In the genomic region with DNA sequence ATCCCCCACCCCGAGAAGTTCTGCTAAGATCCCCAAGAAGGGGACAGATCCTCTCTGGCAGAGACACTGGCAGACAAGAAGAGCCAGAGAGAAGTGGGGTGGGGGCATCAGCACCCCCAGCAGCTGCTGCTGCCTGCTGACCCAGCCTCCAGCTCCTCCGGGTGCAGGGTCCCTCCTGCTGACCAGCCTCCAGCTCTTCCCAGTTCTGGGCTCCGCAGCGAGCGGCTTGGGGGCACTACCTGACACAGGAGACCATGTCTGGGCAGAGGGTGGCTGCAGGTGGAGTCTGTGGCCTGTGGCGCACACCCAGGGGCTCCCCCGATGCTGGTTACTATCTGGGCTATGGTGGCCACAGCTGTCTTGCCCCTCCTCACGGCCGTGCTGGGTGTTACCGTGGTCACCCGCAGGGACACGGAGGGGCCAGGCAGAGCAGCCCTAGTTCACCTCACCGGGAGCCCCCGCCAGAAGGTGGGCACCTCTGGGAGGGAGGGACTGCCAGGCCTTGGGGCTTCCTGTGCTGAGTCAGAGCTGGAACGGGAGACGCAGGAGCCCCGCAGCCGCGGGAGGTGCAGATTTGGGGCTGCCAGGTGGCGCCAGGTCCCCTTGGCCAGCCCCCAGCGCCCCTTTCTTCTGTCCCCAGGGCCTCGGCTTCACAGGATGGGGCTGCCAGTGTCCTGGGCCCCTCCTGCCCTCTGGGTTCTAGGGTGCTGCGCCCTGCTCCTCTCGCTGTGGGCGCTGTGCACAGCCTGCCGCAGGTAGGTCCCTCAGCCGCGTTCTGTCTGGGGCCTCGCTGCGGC, we compare ENCODE assay signal across 1 cellular context.
TF ChIP-seq lines count a peak whose summit lies in the region.

No MANE protein-coding gene starts in this region.

TF ChIP-seq in GM12878, 131 proteins besides CTCF, POLR2A, EP300 and RAD21 (continues in another document):
- TF ChIP-seq JUNB (IDR thresholded peaks at IDR 0.05), result peak; percentile 60
- TF ChIP-seq RCOR1 (conservative IDR thresholded peaks at IDR 0.05; ENCODE audit: low read depth, low read length), result no peak
- TF ChIP-seq TCF3 (IDR thresholded peaks at IDR 0.05; ENCODE audit: borderline replicate concordance, insufficient read depth, low read depth, low read length), result peak; percentile 82; the same call in 1 of the 2 replicates
- no peak for TF ChIP-seq SUZ12 (IDR thresholded peaks at IDR 0.05; ENCODE audit: unreplicated experiment)
- TF ChIP-seq PAX8 (IDR thresholded peaks at IDR 0.05), result no peak
- TF ChIP-seq, protein P1, sequence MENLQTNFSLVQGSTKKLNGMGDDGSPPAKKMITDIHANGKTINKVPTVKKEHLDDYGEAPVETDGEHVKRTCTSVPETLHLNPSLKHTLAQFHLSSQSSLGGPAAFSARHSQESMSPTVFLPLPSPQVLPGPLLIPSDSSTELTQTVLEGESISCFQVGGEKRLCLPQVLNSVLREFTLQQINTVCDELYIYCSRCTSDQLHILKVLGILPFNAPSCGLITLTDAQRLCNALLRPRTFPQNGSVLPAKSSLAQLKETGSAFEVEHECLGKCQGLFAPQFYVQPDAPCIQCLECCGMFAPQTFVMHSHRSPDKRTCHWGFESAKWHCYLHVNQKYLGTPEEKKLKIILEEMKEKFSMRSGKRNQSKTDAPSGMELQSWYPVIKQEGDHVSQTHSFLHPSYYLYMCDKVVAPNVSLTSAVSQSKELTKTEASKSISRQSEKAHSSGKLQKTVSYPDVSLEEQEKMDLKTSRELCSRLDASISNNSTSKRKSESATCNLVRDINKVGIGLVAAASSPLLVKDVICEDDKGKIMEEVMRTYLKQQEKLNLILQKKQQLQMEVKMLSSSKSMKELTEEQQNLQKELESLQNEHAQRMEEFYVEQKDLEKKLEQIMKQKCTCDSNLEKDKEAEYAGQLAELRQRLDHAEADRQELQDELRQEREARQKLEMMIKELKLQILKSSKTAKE (IDR thresholded peaks at IDR 0.05; ENCODE audit: low read depth, poor library complexity, severe bottlenecking), result no peak
- TF ChIP-seq, protein P2, sequence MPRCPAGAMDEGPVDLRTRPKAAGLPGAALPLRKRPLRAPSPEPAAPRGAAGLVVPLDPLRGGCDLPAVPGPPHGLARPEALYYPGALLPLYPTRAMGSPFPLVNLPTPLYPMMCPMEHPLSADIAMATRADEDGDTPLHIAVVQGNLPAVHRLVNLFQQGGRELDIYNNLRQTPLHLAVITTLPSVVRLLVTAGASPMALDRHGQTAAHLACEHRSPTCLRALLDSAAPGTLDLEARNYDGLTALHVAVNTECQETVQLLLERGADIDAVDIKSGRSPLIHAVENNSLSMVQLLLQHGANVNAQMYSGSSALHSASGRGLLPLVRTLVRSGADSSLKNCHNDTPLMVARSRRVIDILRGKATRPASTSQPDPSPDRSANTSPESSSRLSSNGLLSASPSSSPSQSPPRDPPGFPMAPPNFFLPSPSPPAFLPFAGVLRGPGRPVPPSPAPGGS (IDR thresholded peaks at IDR 0.05; ENCODE audit: borderline replicate concordance, insufficient read depth, low read depth, low read length, poor library complexity, severe bottlenecking), result peak; percentile 60
- no peak for TF ChIP-seq SPI1 (IDR thresholded peaks at IDR 0.05; ENCODE audit: borderline replicate concordance, insufficient read depth, low read depth, low read length)
- peak; percentile 86 for TF ChIP-seq EED (IDR thresholded peaks at IDR 0.05; ENCODE audit: low read depth)
- TF ChIP-seq, protein P3, sequence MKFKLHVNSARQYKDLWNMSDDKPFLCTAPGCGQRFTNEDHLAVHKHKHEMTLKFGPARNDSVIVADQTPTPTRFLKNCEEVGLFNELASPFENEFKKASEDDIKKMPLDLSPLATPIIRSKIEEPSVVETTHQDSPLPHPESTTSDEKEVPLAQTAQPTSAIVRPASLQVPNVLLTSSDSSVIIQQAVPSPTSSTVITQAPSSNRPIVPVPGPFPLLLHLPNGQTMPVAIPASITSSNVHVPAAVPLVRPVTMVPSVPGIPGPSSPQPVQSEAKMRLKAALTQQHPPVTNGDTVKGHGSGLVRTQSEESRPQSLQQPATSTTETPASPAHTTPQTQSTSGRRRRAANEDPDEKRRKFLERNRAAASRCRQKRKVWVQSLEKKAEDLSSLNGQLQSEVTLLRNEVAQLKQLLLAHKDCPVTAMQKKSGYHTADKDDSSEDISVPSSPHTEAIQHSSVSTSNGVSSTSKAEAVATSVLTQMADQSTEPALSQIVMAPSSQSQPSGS (IDR thresholded peaks at IDR 0.05; ENCODE audit: low read length), result no peak
- TF ChIP-seq, protein P4, sequence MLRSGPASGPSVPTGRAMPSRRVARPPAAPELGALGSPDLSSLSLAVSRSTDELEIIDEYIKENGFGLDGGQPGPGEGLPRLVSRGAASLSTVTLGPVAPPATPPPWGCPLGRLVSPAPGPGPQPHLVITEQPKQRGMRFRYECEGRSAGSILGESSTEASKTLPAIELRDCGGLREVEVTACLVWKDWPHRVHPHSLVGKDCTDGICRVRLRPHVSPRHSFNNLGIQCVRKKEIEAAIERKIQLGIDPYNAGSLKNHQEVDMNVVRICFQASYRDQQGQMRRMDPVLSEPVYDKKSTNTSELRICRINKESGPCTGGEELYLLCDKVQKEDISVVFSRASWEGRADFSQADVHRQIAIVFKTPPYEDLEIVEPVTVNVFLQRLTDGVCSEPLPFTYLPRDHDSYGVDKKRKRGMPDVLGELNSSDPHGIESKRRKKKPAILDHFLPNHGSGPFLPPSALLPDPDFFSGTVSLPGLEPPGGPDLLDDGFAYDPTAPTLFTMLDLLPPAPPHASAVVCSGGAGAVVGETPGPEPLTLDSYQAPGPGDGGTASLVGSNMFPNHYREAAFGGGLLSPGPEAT (IDR thresholded peaks at IDR 0.05; ENCODE audit: low read depth), result peak; percentile 43; the same call in 1 of the 2 replicates
- peak in 1 of 2 experiments; percentile 26; a peak in 1 of 4 replicates for TF ChIP-seq ETV6 (conservative IDR thresholded peaks at IDR 0.05 in 1 of 2, IDR thresholded peaks at IDR 0.05 in 1 of 2; ENCODE audit: borderline replicate concordance in 1 of 2, low read depth in 1 of 2)
- TF ChIP-seq, protein P5, sequence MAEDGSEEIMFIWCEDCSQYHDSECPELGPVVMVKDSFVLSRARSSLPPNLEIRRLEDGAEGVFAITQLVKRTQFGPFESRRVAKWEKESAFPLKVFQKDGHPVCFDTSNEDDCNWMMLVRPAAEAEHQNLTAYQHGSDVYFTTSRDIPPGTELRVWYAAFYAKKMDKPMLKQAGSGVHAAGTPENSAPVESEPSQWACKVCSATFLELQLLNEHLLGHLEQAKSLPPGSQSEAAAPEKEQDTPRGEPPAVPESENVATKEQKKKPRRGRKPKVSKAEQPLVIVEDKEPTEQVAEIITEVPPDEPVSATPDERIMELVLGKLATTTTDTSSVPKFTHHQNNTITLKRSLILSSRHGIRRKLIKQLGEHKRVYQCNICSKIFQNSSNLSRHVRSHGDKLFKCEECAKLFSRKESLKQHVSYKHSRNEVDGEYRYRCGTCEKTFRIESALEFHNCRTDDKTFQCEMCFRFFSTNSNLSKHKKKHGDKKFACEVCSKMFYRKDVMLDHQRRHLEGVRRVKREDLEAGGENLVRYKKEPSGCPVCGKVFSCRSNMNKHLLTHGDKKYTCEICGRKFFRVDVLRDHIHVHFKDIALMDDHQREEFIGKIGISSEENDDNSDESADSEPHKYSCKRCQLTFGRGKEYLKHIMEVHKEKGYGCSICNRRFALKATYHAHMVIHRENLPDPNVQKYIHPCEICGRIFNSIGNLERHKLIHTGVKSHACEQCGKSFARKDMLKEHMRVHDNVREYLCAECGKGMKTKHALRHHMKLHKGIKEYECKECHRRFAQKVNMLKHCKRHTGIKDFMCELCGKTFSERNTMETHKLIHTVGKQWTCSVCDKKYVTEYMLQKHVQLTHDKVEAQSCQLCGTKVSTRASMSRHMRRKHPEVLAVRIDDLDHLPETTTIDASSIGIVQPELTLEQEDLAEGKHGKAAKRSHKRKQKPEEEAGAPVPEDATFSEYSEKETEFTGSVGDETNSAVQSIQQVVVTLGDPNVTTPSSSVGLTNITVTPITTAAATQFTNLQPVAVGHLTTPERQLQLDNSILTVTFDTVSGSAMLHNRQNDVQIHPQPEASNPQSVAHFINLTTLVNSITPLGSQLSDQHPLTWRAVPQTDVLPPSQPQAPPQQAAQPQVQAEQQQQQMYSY (CRISPR knock-in tag; IDR thresholded peaks at IDR 0.05), result no peak
- peak; percentile 19; the same call in 1 of the 2 replicates for TF ChIP-seq POLR2AphosphoS5 (IDR thresholded peaks at IDR 0.05; ENCODE audit: low read length)
- peak; percentile 75 for TF ChIP-seq GATAD2B (conservative IDR thresholded peaks at IDR 0.05; ENCODE audit: low read depth)
- TF ChIP-seq, protein P6, sequence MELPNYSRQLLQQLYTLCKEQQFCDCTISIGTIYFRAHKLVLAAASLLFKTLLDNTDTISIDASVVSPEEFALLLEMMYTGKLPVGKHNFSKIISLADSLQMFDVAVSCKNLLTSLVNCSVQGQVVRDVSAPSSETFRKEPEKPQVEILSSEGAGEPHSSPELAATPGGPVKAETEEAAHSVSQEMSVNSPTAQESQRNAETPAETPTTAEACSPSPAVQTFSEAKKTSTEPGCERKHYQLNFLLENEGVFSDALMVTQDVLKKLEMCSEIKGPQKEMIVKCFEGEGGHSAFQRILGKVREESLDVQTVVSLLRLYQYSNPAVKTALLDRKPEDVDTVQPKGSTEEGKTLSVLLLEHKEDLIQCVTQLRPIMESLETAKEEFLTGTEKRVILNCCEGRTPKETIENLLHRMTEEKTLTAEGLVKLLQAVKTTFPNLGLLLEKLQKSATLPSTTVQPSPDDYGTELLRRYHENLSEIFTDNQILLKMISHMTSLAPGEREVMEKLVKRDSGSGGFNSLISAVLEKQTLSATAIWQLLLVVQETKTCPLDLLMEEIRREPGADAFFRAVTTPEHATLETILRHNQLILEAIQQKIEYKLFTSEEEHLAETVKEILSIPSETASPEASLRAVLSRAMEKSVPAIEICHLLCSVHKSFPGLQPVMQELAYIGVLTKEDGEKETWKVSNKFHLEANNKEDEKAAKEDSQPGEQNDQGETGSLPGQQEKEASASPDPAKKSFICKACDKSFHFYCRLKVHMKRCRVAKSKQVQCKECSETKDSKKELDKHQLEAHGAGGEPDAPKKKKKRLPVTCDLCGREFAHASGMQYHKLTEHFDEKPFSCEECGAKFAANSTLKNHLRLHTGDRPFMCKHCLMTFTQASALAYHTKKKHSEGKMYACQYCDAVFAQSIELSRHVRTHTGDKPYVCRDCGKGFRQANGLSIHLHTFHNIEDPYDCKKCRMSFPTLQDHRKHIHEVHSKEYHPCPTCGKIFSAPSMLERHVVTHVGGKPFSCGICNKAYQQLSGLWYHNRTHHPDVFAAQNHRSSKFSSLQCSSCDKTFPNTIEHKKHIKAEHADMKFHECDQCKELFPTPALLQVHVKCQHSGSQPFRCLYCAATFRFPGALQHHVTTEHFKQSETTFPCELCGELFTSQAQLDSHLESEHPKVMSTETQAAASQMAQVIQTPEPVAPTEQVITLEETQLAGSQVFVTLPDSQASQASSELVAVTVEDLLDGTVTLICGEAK (IDR thresholded peaks at IDR 0.05; ENCODE audit: borderline replicate concordance), result no peak
- TF ChIP-seq SIX5 (IDR thresholded peaks at IDR 0.05; ENCODE audit: low read depth, low read length, severe bottlenecking), result no peak
- no peak for TF ChIP-seq SREBF1 (IDR thresholded peaks at IDR 0.05; ENCODE audit: low read length)
- TF ChIP-seq MTA2 (IDR thresholded peaks at IDR 0.05; ENCODE audit: low read depth), result no peak
- TF ChIP-seq, protein P7, sequence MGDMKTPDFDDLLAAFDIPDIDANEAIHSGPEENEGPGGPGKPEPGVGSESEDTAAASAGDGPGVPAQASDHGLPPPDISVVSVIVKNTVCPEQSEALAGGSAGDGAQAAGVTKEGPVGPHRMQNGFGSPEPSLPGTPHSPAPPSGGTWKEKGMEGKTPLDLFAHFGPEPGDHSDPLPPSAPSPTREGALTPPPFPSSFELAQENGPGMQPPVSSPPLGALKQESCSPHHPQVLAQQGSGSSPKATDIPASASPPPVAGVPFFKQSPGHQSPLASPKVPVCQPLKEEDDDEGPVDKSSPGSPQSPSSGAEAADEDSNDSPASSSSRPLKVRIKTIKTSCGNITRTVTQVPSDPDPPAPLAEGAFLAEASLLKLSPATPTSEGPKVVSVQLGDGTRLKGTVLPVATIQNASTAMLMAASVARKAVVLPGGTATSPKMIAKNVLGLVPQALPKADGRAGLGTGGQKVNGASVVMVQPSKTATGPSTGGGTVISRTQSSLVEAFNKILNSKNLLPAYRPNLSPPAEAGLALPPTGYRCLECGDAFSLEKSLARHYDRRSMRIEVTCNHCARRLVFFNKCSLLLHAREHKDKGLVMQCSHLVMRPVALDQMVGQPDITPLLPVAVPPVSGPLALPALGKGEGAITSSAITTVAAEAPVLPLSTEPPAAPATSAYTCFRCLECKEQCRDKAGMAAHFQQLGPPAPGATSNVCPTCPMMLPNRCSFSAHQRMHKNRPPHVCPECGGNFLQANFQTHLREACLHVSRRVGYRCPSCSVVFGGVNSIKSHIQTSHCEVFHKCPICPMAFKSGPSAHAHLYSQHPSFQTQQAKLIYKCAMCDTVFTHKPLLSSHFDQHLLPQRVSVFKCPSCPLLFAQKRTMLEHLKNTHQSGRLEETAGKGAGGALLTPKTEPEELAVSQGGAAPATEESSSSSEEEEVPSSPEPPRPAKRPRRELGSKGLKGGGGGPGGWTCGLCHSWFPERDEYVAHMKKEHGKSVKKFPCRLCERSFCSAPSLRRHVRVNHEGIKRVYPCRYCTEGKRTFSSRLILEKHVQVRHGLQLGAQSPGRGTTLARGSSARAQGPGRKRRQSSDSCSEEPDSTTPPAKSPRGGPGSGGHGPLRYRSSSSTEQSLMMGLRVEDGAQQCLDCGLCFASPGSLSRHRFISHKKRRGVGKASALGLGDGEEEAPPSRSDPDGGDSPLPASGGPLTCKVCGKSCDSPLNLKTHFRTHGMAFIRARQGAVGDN (IDR thresholded peaks at IDR 0.05), result no peak
- no peak for TF ChIP-seq STAT1 (conservative IDR thresholded peaks at IDR 0.05)
- no peak for TF ChIP-seq RB1 (IDR thresholded peaks at IDR 0.05; ENCODE audit: borderline replicate concordance)
- no peak for TF ChIP-seq NFYA (IDR thresholded peaks at IDR 0.05; ENCODE audit: borderline replicate concordance, low read depth, low read length)
- peak; percentile 52; the same call in 1 of the 2 replicates for TF ChIP-seq HDGF (IDR thresholded peaks at IDR 0.05)
- TF ChIP-seq CBFB (IDR thresholded peaks at IDR 0.05; ENCODE audit: low read depth), result peak; percentile 57
- TF ChIP-seq IRF4 (IDR thresholded peaks at IDR 0.05; ENCODE audit: low read depth, low read length), result peak; percentile 61; the same call in 1 of the 2 replicates
- TF ChIP-seq, protein P8, sequence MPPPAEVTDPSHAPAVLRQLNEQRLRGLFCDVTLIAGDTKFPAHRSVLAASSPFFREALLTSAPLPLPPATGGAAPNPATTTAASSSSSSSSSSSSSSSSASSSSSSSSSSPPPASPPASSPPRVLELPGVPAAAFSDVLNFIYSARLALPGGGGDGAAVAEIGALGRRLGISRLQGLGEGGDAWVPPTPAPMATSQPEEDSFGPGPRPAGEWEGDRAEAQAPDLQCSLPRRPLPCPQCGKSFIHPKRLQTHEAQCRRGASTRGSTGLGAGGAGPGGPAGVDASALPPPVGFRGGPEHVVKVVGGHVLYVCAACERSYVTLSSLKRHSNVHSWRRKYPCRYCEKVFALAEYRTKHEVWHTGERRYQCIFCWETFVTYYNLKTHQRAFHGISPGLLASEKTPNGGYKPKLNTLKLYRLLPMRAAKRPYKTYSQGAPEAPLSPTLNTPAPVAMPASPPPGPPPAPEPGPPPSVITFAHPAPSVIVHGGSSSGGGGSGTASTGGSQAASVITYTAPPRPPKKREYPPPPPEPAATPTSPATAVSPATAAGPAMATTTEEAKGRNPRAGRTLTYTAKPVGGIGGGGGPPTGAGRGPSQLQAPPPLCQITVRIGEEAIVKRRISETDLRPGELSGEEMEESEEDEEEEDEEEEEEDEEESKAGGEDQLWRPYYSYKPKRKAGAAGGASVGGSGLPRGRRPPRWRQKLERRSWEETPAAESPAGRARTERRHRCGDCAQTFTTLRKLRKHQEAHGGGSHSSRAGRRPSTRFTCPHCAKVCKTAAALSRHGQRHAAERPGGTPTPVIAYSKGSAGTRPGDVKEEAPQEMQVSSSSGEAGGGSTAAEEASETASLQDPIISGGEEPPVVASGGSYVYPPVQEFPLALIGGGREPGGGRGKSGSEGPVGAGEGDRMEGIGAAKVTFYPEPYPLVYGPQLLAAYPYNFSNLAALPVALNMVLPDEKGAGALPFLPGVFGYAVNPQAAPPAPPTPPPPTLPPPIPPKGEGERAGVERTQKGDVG (CRISPR knock-in tag; IDR thresholded peaks at IDR 0.05), result no peak
- peak; percentile 50 for TF ChIP-seq RUNX3 (IDR thresholded peaks at IDR 0.05; ENCODE audit: low read length)
